In genomic region chr19:2056810-2057192, GRCh38 we compare ENCODE assay signal across 11 cellular contexts. TPM values are rescaled to one million over a fixed set of nuclear protein-coding genes. Genes with fewer than 3 reads are reported as not detected.
DNase-seq lines count a peak whose midpoint lies in the region; ATAC-seq, FAIRE-seq and TF ChIP-seq lines count a peak whose summit lies in the region.
"Had no signal": no experiment of that assay in that cellular context is flagged by ENCODE, and none has a peak within 500 bp of the region (broad histone marks: within the 10 kb centered on the region; RNA-seq: fewer than 3 reads in every experiment).

No MANE protein-coding gene starts in this region.

- CTCF ChIA-PET in MCF 10A (lab: Yijun Ruan, JAX): interaction anchor here (0.6 kb wide), 1 partner anchor 8 kb away, joined by 3 read pairs; no protein-coding TSS in a partner anchor
- CTCF ChIA-PET in mammary epithelial cell (lab: Charles Lee; ENCODE audit: low non-redundant PET): no interaction called here
- CTCF ChIA-PET in K562 (lab: Yijun Ruan, JAX; ENCODE audit: low intra/inter-chr PET ratio): no interaction called here

- H3K4me3 ChIP-seq in mammary epithelial cell (replicated peaks in 1 of 3; ENCODE audit: insufficient read depth in 1 of 3, low read depth in 2 of 3, low read length in 3 of 3) (no peak overlapping the region), K562 (no peak overlapping the region), upper lobe of right lung (no peak overlapping the region), smooth muscle cell (no peak overlapping the region)
- H3K4me3 ChIP-seq: MG63 had no signal

- intact Hi-C loops in MCF 10A (cut with micrococcal nuclease): no loop called here
- intact Hi-C loops in mammary epithelial cell (cut with micrococcal nuclease): no loop called here
- intact Hi-C loops in K562 (cut with micrococcal nuclease): no loop called here
- intact Hi-C loops in upper lobe of right lung (cut with DNase I): no loop called here

- no peak for TF ChIP-seq RAD21 in K562 (CRISPR knock-in tag; conservative IDR thresholded peaks at IDR 0.05 in 1 of 2, IDR thresholded peaks at IDR 0.05 in 1 of 2)

- no peak for TF ChIP-seq POLR2A in K562 (conservative IDR thresholded peaks at IDR 0.05)

- no peaks in the 10 kb centered on the region for H3K27me3 Mint-ChIP-seq in MCF 10A (ENCODE audit: insufficient read depth, unreplicated experiment)
- H3K27me3 Mint-ChIP-seq in naive thymus-derived CD8-positive, alpha-beta T cell: no peaks in the 10 kb centered on the region

- 62% methylated on average over 5 of the region's 5 CpGs for WGBS in mammary epithelial cell (ENCODE audit: low coverage, missing lambda C conversion rate)
- WGBS in K562 (ENCODE audit: insufficient coverage, low coverage, missing lambda C conversion rate): 23% methylated on average over 5 of the region's 5 CpGs
- WGBS in smooth muscle cell (ENCODE audit: low lambda C conversion rate): 79% methylated on average over 5 of the region's 5 CpGs

- dilution Hi-C loops in mammary epithelial cell (cut with HindIII; ENCODE audit: low sequenced_read_pairs): no loop called here

- in situ Hi-C loops in mammary epithelial cell (cut with MboI; ENCODE audit: low sequenced_read_pairs in 2 of 2): no loop called here
- in situ Hi-C loops in K562 (cut with MboI): no loop called here

- H2AFZ ChIP-seq in mammary epithelial cell (ENCODE audit: low read depth, low read length) (no peak overlapping the region), K562 (ENCODE audit: low read depth, low read length) (peak overlapping the region; percentile 70; the same call in 1 of the 2 replicates), smooth muscle cell (ENCODE audit: low read depth) (no peak overlapping the region)

- no peaks in the 10 kb centered on the region for H3K9me1 ChIP-seq in K562 (ENCODE audit: control insufficient read depth, insufficient read depth, low read length)

- POLR2A ChIA-PET in MCF 10A (lab: Yijun Ruan, JAX) (interaction anchor here (1.0 to 1.1 kb wide), 2 partner anchors 24 to 39 kb away, joined by 3 to 4 read pairs; partner anchors contain the start of gene MOB3A), K562 (lab: Yijun Ruan, JAX) (interaction anchor here (1.0 to 1.7 kb wide), 3 partner anchors 9 to 16 kb away, joined by 4 to 7 read pairs (median 4); no protein-coding TSS in a partner anchor)
- POLR2A ChIA-PET in naive thymus-derived CD8-positive, alpha-beta T cell (lab: Charles Lee): interaction anchor here (0.7 to 17.6 kb wide), 7 partner anchors 7 to 788 kb away, joined by 3 to 255 read pairs (median 5); partner anchors contain the start of genes CIRBP, MKNK2 and MOB3A

- no TSS peak for BruUV-seq in MCF 10A (replicated peaks; lab: Mats Ljungman, UMichigan)
- BruUV-seq in mammary epithelial cell (replicated peaks; lab: Mats Ljungman, UMichigan): no TSS peak
- no TSS peak for BruUV-seq in K562 (replicated peaks; lab: Mats Ljungman, UMichigan)

- H3K79me2 ChIP-seq in mammary epithelial cell (ENCODE audit: insufficient read depth, low read length) (no peaks in the 10 kb centered on the region), K562 (ENCODE audit: control insufficient read depth, insufficient read depth, low read length) (peaks cover 13% of the 10 kb centered on the region), smooth muscle cell (ENCODE audit: low read depth) (no peaks in the 10 kb centered on the region)

- no peaks in the 10 kb centered on the region for H3K9me3 ChIP-seq in mammary epithelial cell (replicated peaks; ENCODE audit: insufficient read depth, low read length)
- no peaks in the 10 kb centered on the region for H3K9me3 ChIP-seq in K562 (replicated peaks; ENCODE audit: control insufficient read depth, insufficient read depth, low read depth, low read length)
- no peaks in the 10 kb centered on the region for H3K9me3 ChIP-seq in upper lobe of right lung
- no peaks in the 10 kb centered on the region for H3K9me3 ChIP-seq in smooth muscle cell (replicated peaks; ENCODE audit: low read depth)
- H3K9me3 ChIP-seq: MG63 had no signal

- ATAC-seq in K562 (no peak), upper lobe of right lung (no peak), GM18868 (IDR thresholded peaks at IDR 0.05; ENCODE audit: unreplicated experiment) (no peak)
- ATAC-seq in naive thymus-derived CD8-positive, alpha-beta T cell: no peak

- peak overlapping the region; percentile 91 for H3K27ac Mint-ChIP-seq in MCF 10A (ENCODE audit: low read depth, unreplicated experiment)
- H3K27ac Mint-ChIP-seq in naive thymus-derived CD8-positive, alpha-beta T cell: peak overlapping the region; percentile 53 to 96 (median 88)

- H3K27me3 ChIP-seq in mammary epithelial cell (ENCODE audit: insufficient read depth, low read length) (no peaks in the 10 kb centered on the region), K562 (ENCODE audit: control insufficient read depth in 2 of 2, insufficient read depth in 2 of 2, low read length in 2 of 2) (no peaks in the 10 kb centered on the region), upper lobe of right lung (no peaks in the 10 kb centered on the region), smooth muscle cell (ENCODE audit: low read depth) (no peaks in the 10 kb centered on the region)
- H3K27me3 ChIP-seq: MG63 had no signal

- no peak for FAIRE-seq in K562 (lab: Jason Lieb, UNC)

- peak overlapping the region; percentile 62 for H3K4me3 Mint-ChIP-seq in MCF 10A (ENCODE audit: unreplicated experiment)
- H3K4me3 Mint-ChIP-seq in naive thymus-derived CD8-positive, alpha-beta T cell: peak overlapping the region in 8 of 10 donors; percentile 42 to 85 (median 64)

- H3K27ac ChIP-seq in mammary epithelial cell (ENCODE audit: insufficient read depth, low read depth, low read length): no peak overlapping the region
- H3K27ac ChIP-seq in K562 (ENCODE audit: extremely low read depth, low read depth, low read length): peak overlapping the region; percentile 100
- peak overlapping the region; percentile 99 for H3K27ac ChIP-seq in upper lobe of right lung
- no peak overlapping the region for H3K27ac ChIP-seq in smooth muscle cell (ENCODE audit: low read depth)

- H3K9ac ChIP-seq in mammary epithelial cell (ENCODE audit: insufficient read depth, low read length) (no peak overlapping the region), K562 (ENCODE audit: insufficient read depth in 1 of 2, low read depth in 2 of 2, low read length in 2 of 2) (peak overlapping the region; percentile 32 to 79; a peak in 3 of 4 replicates), smooth muscle cell (ENCODE audit: low read depth) (no peak overlapping the region)

- peaks cover under 1% of the 10 kb centered on the region for H3K36me3 Mint-ChIP-seq in MCF 10A (ENCODE audit: insufficient read depth, unreplicated experiment)
- no peaks in the 10 kb centered on the region for H3K36me3 Mint-ChIP-seq in naive thymus-derived CD8-positive, alpha-beta T cell

- DNase-seq in MCF 10A (ENCODE audit: unreplicated experiment): no peak
- no peak for DNase-seq in mammary epithelial cell
- DNase-seq in K562 (ENCODE audit: extremely low read depth in 1 of 4, low spot score in 3 of 4): no peak
- DNase-seq in naive thymus-derived CD8-positive, alpha-beta T cell: no peak
- DNase-seq in upper lobe of right lung: no peak
- no peak for DNase-seq in smooth muscle cell (lab: John Stamatoyannopoulos, UW; ENCODE audit: unreplicated experiment)
- DNase-seq in AG08395 (ENCODE audit: low spot score): no peak
- DNase-seq: activated effector memory CD4-positive, alpha-beta T cell treated with Interleukin-2 at 50 U/mL for 16 hours; stimulated activated CD8-positive, alpha-beta memory T cell treated with anti-CD3 and anti-CD28 coated beads, Interleukin-4, amount 100 ng/mL, for 48 hours had no signal

- H3K4me1 Mint-ChIP-seq in MCF 10A (ENCODE audit: insufficient read depth, unreplicated experiment): peaks cover 15% of the 10 kb centered on the region
- peaks cover 18 to 75% (median 54%) of the 10 kb centered on the region in 4 donors for H3K4me1 Mint-ChIP-seq in naive thymus-derived CD8-positive, alpha-beta T cell

- TF ChIP-seq CTCF in MCF 10A (IDR thresholded peaks at IDR 0.05; ENCODE audit: unreplicated experiment): no peak
- no peak for TF ChIP-seq CTCF in mammary epithelial cell (conservative IDR thresholded peaks at IDR 0.05 in 1 of 2, IDR thresholded peaks at IDR 0.05 in 1 of 2; ENCODE audit: extremely low read depth in 1 of 2, insufficient read depth in 1 of 2, low read depth in 1 of 2, low read length in 2 of 2)
- TF ChIP-seq CTCF in K562 (IDR thresholded peaks at IDR 0.05 in 2 of 3, conservative IDR thresholded peaks at IDR 0.05 in 1 of 3; ENCODE audit: insufficient read depth in 2 of 3, low read depth in 1 of 3, low read length in 3 of 3): no peak
- no peak for TF ChIP-seq CTCF in upper lobe of right lung (IDR thresholded peaks at IDR 0.05)
- no peak for TF ChIP-seq CTCF in smooth muscle cell (IDR thresholded peaks at IDR 0.05; ENCODE audit: borderline replicate concordance, insufficient read depth, poor library complexity, severe bottlenecking)

- H3K4me2 ChIP-seq in mammary epithelial cell (ENCODE audit: insufficient read depth, low read depth, low read length) (no peak overlapping the region), K562 (ENCODE audit: insufficient read depth, low read length) (peak overlapping the region; percentile 45; the same call in 1 of the 2 replicates), smooth muscle cell (no peak overlapping the region)

- H3K4me1 ChIP-seq in mammary epithelial cell (ENCODE audit: insufficient read depth, low read length) (peaks cover 66% of the 10 kb centered on the region), K562 (replicated peaks in 1 of 2; ENCODE audit: control insufficient read depth in 2 of 2, insufficient read depth in 2 of 2, low read length in 2 of 2) (peaks cover 56 to 84% of the 10 kb centered on the region in 2 experiments), upper lobe of right lung (peaks cover 74% of the 10 kb centered on the region), smooth muscle cell (ENCODE audit: low read depth) (peaks cover 23% of the 10 kb centered on the region)

- H4K20me1 ChIP-seq in mammary epithelial cell (ENCODE audit: insufficient read depth, low read length) (no peaks in the 10 kb centered on the region), K562 (replicated peaks; ENCODE audit: control insufficient read depth, insufficient read depth, low read length) (no peaks in the 10 kb centered on the region), smooth muscle cell (ENCODE audit: low read depth) (no peaks in the 10 kb centered on the region)

- H3F3A ChIP-seq in smooth muscle cell (ENCODE audit: low read depth): peaks cover 8% of the 10 kb centered on the region

- TF ChIP-seq EP300 in K562 (IDR thresholded peaks at IDR 0.05; ENCODE audit: low read length): no peak

- H3K36me3 ChIP-seq in mammary epithelial cell (ENCODE audit: insufficient read depth, low read length) (no peaks in the 10 kb centered on the region), K562 (ENCODE audit: control insufficient read depth, insufficient read depth, low read length) (no peaks in the 10 kb centered on the region), upper lobe of right lung (no peaks in the 10 kb centered on the region), smooth muscle cell (ENCODE audit: low read depth) (no peaks in the 10 kb centered on the region)
- H3K36me3 ChIP-seq: MG63 had no signal

- H3K9me3 Mint-ChIP-seq in MCF 10A (ENCODE audit: unreplicated experiment): no peaks in the 10 kb centered on the region
- no peaks in the 10 kb centered on the region for H3K9me3 Mint-ChIP-seq in naive thymus-derived CD8-positive, alpha-beta T cell

RNA-seq across cellular contexts. Expression of gene MKNK2, which starts 5.8 kb away (rescaled TPM):
- total RNA-seq in MCF 10A (2022) (146 and 224 TPM in 2 replicates), mammary epithelial cell (100 to 1,000 TPM in 1 of 2 donors, 10 to 100 TPM in 1; 91.7 to 248 TPM), K562 (2014; rRNA removed) (83.9 and 114 TPM in 2 replicates), K562 (2014; rRNA removed; fragmentation: Illumina TruSeq; extraction: Trizol) (19.3 and 22.0 TPM in 2 replicates), K562 (2015; rRNA removed; fragmentation: Illumina TruSeq; extraction: Trizol) (48.6 and 51.9 TPM in 2 replicates), K562 (2021) (179 and 191 TPM in 2 replicates), upper lobe of right lung (314 TPM), smooth muscle cell (30.1 and 43.6 TPM in 2 replicates)
- polyA plus RNA-seq in mammary epithelial cell (152 TPM), K562 (2011; rRNA removed) (59.3 and 97.4 TPM in 2 replicates), K562 (2014; fragmentation: Illumina TruSeq; extraction: Trizol) (44.6 and 77.5 TPM in 2 replicates), K562 (2014; fragmentation: Nextera tagmentation; extraction: Ambion mirVana) (1 to 10 TPM; 5.1 to 5.5 TPM), K562 (2014; rRNA removed) (87.2 and 91.7 TPM in 2 replicates), smooth muscle cell (44.7 and 80.1 TPM in 2 replicates)
- 244 TPM for polyA minus RNA-seq in mammary epithelial cell
- total RNA-seq in K562 (2011; cell fraction: chromatin; rRNA removed; ENCODE audit: low replicate concordance): 62.3 and 206 TPM in 2 replicates
- total RNA-seq in K562 (2011; cell fraction: nucleolus; rRNA removed): 137 and 161 TPM in 2 replicates
- total RNA-seq in K562 (2011; cell fraction: nucleoplasm; rRNA removed): 83.2 and 85.9 TPM in 2 replicates
- 77.0 and 149 TPM in 2 replicates for polyA plus RNA-seq in K562 (2011; cell fraction: cytosol; rRNA removed)
- polyA plus RNA-seq in K562 (2011; cell fraction: nucleus; rRNA removed): 131 and 186 TPM in 2 replicates
- 69.2 and 176 TPM in 2 replicates for polyA plus RNA-seq in K562 (2012)
- polyA minus RNA-seq in K562 (2011; rRNA and poly(A)+ RNA removed): 39.4 and 48.9 TPM in 2 replicates
- 99.7 and 155 TPM in 2 replicates for polyA minus RNA-seq in K562 (2011; cell fraction: cytosol; rRNA and poly(A)+ RNA removed)
- polyA minus RNA-seq in K562 (2011; cell fraction: nucleus; rRNA and poly(A)+ RNA removed): 43.6 and 57.8 TPM in 2 replicates
- total RNA-seq in naive thymus-derived CD8-positive, alpha-beta T cell: 100 to 1,000 TPM; 171 to 176 TPM
- 10 to 100 TPM; 26.1 to 47.1 (median 30.2) TPM for polyA plus RNA-seq in naive thymus-derived CD8-positive, alpha-beta T cell

RNA-seq across cellular contexts. Expression of gene MOB3A, which starts 39.3 kb away (rescaled TPM):
- 40.9 and 47.2 TPM in 2 replicates for total RNA-seq in MCF 10A (2022)
- total RNA-seq in mammary epithelial cell: 10 to 100 TPM; 22.0 to 91.4 TPM
- 84.2 TPM for polyA plus RNA-seq in mammary epithelial cell
- 147 TPM for polyA minus RNA-seq in mammary epithelial cell
- 14.5 and 31.8 TPM in 2 replicates for total RNA-seq in K562 (2011; cell fraction: chromatin; rRNA removed; ENCODE audit: low replicate concordance)
- total RNA-seq in K562 (2011; cell fraction: nucleolus; rRNA removed): 13.9 and 14.7 TPM in 2 replicates
- total RNA-seq in K562 (2011; cell fraction: nucleoplasm; rRNA removed): 13.0 and 13.8 TPM in 2 replicates
- 6.0 TPM in 2 replicates for total RNA-seq in K562 (2014; rRNA removed)
- 2.6 and 2.7 TPM in 2 replicates for total RNA-seq in K562 (2014; rRNA removed; fragmentation: Illumina TruSeq; extraction: Trizol)
- 5.4 and 5.8 TPM in 2 replicates for total RNA-seq in K562 (2015; rRNA removed; fragmentation: Illumina TruSeq; extraction: Trizol)
- total RNA-seq in K562 (2021): 20.5 and 24.1 TPM in 2 replicates
- polyA plus RNA-seq in K562 (2011; rRNA removed): 10.9 and 24.8 TPM in 2 replicates
- polyA plus RNA-seq in K562 (2011; cell fraction: cytosol; rRNA removed): 30.7 and 31.8 TPM in 2 replicates
- polyA plus RNA-seq in K562 (2011; cell fraction: nucleus; rRNA removed): 10.5 and 12.5 TPM in 2 replicates
- 10.9 and 12.9 TPM in 2 replicates for polyA plus RNA-seq in K562 (2012)
- polyA plus RNA-seq in K562 (2014; fragmentation: Illumina TruSeq; extraction: Trizol): 11.9 and 12.0 TPM in 2 replicates
- 1 to 10 TPM; 1.1 to 2.2 TPM for polyA plus RNA-seq in K562 (2014; fragmentation: Nextera tagmentation; extraction: Ambion mirVana)
- 8.2 and 10.3 TPM in 2 replicates for polyA plus RNA-seq in K562 (2014; rRNA removed)
- 10.3 and 10.6 TPM in 2 replicates for polyA minus RNA-seq in K562 (2011; rRNA and poly(A)+ RNA removed)
- polyA minus RNA-seq in K562 (2011; cell fraction: cytosol; rRNA and poly(A)+ RNA removed): 26.8 and 37.9 TPM in 2 replicates
- polyA minus RNA-seq in K562 (2011; cell fraction: nucleus; rRNA and poly(A)+ RNA removed): 3.9 and 8.2 TPM in 2 replicates
- 100 to 1,000 TPM in 1 of 2 experiments, 10 to 100 TPM in 1; 94.0 to 101 TPM for total RNA-seq in naive thymus-derived CD8-positive, alpha-beta T cell
- 10 to 100 TPM; 40.5 to 90.4 (median 53.1) TPM for polyA plus RNA-seq in naive thymus-derived CD8-positive, alpha-beta T cell
- total RNA-seq in upper lobe of right lung: 58.8 TPM
- 11.2 and 13.5 TPM in 2 replicates for total RNA-seq in smooth muscle cell
- polyA plus RNA-seq in smooth muscle cell: 23.8 and 32.9 TPM in 2 replicates

RNA-seq across cellular contexts. Expression of gene IZUMO4, which starts 39.9 kb away (rescaled TPM):
- total RNA-seq in MCF 10A (2022) (3.1 and 5.3 TPM in 2 replicates), mammary epithelial cell (10 to 100 TPM in 1 of 2 donors, 1 to 10 TPM in 1; 1.2 to 11.2 TPM), K562 (2014; rRNA removed) (0.94 and 1.2 TPM in 2 replicates), K562 (2014; rRNA removed; fragmentation: Illumina TruSeq; extraction: Trizol) (0.25 and 0.48 TPM in 2 replicates), K562 (2015; rRNA removed; fragmentation: Illumina TruSeq; extraction: Trizol) (0.53 and 0.72 TPM in 2 replicates), K562 (2021) (1.6 TPM in 2 replicates), upper lobe of right lung (6.8 TPM), smooth muscle cell (1.6 and 1.8 TPM in 2 replicates)
- polyA plus RNA-seq in mammary epithelial cell (12.6 TPM), K562 (2011; rRNA removed) (2.6 and 9.3 TPM in 2 replicates), K562 (2014; fragmentation: Illumina TruSeq; extraction: Trizol) (0.78 and 1.4 TPM in 2 replicates), K562 (2014; fragmentation: Nextera tagmentation; extraction: Ambion mirVana) (under 1 TPM; 0.07 to 0.13 TPM), K562 (2014; rRNA removed) (1.6 and 3.9 TPM in 2 replicates), smooth muscle cell (0.48 and 0.58 TPM in 2 replicates)
- 8.8 TPM for polyA minus RNA-seq in mammary epithelial cell
- 6.2 and 19.6 TPM in 2 replicates for total RNA-seq in K562 (2011; cell fraction: chromatin; rRNA removed; ENCODE audit: low replicate concordance)
- total RNA-seq in K562 (2011; cell fraction: nucleolus; rRNA removed): 14.0 and 17.2 TPM in 2 replicates
- total RNA-seq in K562 (2011; cell fraction: nucleoplasm; rRNA removed): 8.0 and 12.0 TPM in 2 replicates
- 3.7 and 5.5 TPM in 2 replicates for polyA plus RNA-seq in K562 (2011; cell fraction: cytosol; rRNA removed)
- polyA plus RNA-seq in K562 (2011; cell fraction: nucleus; rRNA removed): 59.2 and 77.4 TPM in 2 replicates
- 2.1 and 5.9 TPM in 2 replicates for polyA plus RNA-seq in K562 (2012)
- 0.60 and 0.74 TPM in 2 replicates for polyA minus RNA-seq in K562 (2011; rRNA and poly(A)+ RNA removed)
- polyA minus RNA-seq in K562 (2011; cell fraction: cytosol; rRNA and poly(A)+ RNA removed): not detected in 2 replicates
- 5.4 and 8.3 TPM in 2 replicates for polyA minus RNA-seq in K562 (2011; cell fraction: nucleus; rRNA and poly(A)+ RNA removed)
- total RNA-seq in naive thymus-derived CD8-positive, alpha-beta T cell: 10 to 100 TPM; 16.6 to 18.7 TPM
- 1 to 10 TPM in 1 of 3 donors, under 1 TPM in 2; 0.26 to 1.4 (median 0.85) TPM for polyA plus RNA-seq in naive thymus-derived CD8-positive, alpha-beta T cell

RNA-seq across cellular contexts. Expression of gene BTBD2, which starts 41.3 kb away (rescaled TPM):
- total RNA-seq in MCF 10A (2022) (53.1 and 53.4 TPM in 2 replicates), mammary epithelial cell (10 to 100 TPM; 39.5 to 62.8 TPM), K562 (2014; rRNA removed) (5.6 and 8.1 TPM in 2 replicates), K562 (2014; rRNA removed; fragmentation: Illumina TruSeq; extraction: Trizol) (1.5 and 2.0 TPM in 2 replicates), K562 (2015; rRNA removed; fragmentation: Illumina TruSeq; extraction: Trizol) (6.4 and 6.9 TPM in 2 replicates), K562 (2021) (13.3 and 15.6 TPM in 2 replicates), upper lobe of right lung (56.5 TPM), smooth muscle cell (37.8 and 45.2 TPM in 2 replicates)
- polyA plus RNA-seq in mammary epithelial cell (25.9 TPM), K562 (2011; rRNA removed) (10.2 and 30.9 TPM in 2 replicates), K562 (2014; fragmentation: Illumina TruSeq; extraction: Trizol) (7.4 and 11.0 TPM in 2 replicates), K562 (2014; fragmentation: Nextera tagmentation; extraction: Ambion mirVana) (under 1 TPM; 0.10 to 0.28 TPM), K562 (2014; rRNA removed) (9.6 TPM in 2 replicates), smooth muscle cell (63.2 and 69.8 TPM in 2 replicates)
- polyA minus RNA-seq in mammary epithelial cell: 39.2 TPM
- 7.3 and 29.0 TPM in 2 replicates for total RNA-seq in K562 (2011; cell fraction: chromatin; rRNA removed; ENCODE audit: low replicate concordance)
- total RNA-seq in K562 (2011; cell fraction: nucleolus; rRNA removed): 16.4 and 17.0 TPM in 2 replicates
- 14.3 and 16.7 TPM in 2 replicates for total RNA-seq in K562 (2011; cell fraction: nucleoplasm; rRNA removed)
- polyA plus RNA-seq in K562 (2011; cell fraction: cytosol; rRNA removed): 21.5 and 25.6 TPM in 2 replicates
- polyA plus RNA-seq in K562 (2011; cell fraction: nucleus; rRNA removed): 21.2 and 25.9 TPM in 2 replicates
- polyA plus RNA-seq in K562 (2012): 18.5 and 62.5 TPM in 2 replicates
- polyA minus RNA-seq in K562 (2011; rRNA and poly(A)+ RNA removed): 4.1 and 4.9 TPM in 2 replicates
- polyA minus RNA-seq in K562 (2011; cell fraction: cytosol; rRNA and poly(A)+ RNA removed): 15.5 and 42.0 TPM in 2 replicates
- 5.9 and 11.9 TPM in 2 replicates for polyA minus RNA-seq in K562 (2011; cell fraction: nucleus; rRNA and poly(A)+ RNA removed)
- 10 to 100 TPM; 58.0 to 64.1 TPM for total RNA-seq in naive thymus-derived CD8-positive, alpha-beta T cell
- polyA plus RNA-seq in naive thymus-derived CD8-positive, alpha-beta T cell: 1 to 10 TPM; 3.2 to 7.3 (median 4.8) TPM

Comparison
In these comparisons a context has a peak if more than half of its experiments do, and no peak if none do; other contexts are left out.
1. H3K27ac ChIP-seq: peak in K562 (single experiment) and upper lobe of right lung (single experiment); none in mammary epithelial cell (single experiment) and smooth muscle cell (single experiment).
2. H3K9ac ChIP-seq: peak in K562 (2 of 2); none in mammary epithelial cell (single experiment) and smooth muscle cell (single experiment).